9 cellular contexts compared by ENCODE assay signal in the genomic region with DNA sequence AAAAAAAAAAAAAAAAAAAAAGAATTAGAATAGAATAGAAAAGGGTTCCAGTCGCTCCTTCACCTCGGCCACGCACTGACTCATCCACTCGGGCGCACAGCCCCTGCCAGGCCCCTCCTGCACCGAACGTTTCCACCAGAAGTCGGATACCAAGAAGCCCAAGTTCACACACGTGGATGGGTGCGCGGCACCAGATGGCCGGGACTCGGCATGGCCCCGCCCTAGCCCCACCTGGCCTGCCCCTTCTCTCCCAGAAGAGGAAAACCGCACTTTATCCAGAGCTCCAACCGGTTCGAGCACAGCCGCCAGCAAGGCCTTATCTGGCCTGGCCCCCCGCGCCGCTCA. TPM values are rescaled to one million over a fixed set of nuclear protein-coding genes. Genes with fewer than 3 reads are reported as not detected.
A peak's percentile ranks its signal among the peaks of the same experiment; 100 is the strongest.
DNase-seq lines count a peak whose midpoint lies in the region; ATAC-seq and TF ChIP-seq lines count a peak whose summit lies in the region.
"Had no signal": no experiment of that assay in that cellular context is flagged by ENCODE, and none has a peak within 500 bp of the region (broad histone marks: within the 10 kb centered on the region; RNA-seq: fewer than 3 reads in every experiment).

No MANE protein-coding gene starts in this region.

- H3K27me3 Mint-ChIP-seq in CD4-positive, CD25-positive, alpha-beta regulatory T cell, result peaks cover 35% of the 10 kb centered on the region
- peaks cover 23% of the 10 kb centered on the region for H3K27me3 Mint-ChIP-seq in IgD-negative memory B cell
- H3K27me3 Mint-ChIP-seq in naive thymus-derived CD8-positive, alpha-beta T cell, result peaks cover 0 to 22% (median 13%) of the 10 kb centered on the region in 5 donors

- H3K4me3 ChIP-seq in CD4-positive, CD25-positive, alpha-beta regulatory T cell (ENCODE audit: low read depth, low read length), result no peak overlapping the region
- H3K4me3 ChIP-seq in ascending aorta, result peak overlapping the region; percentile 46 to 61

- H3K27ac Mint-ChIP-seq in CD4-positive, CD25-positive, alpha-beta regulatory T cell, result peak overlapping the region; percentile 25 to 64 (median 56)
- peak overlapping the region in 2 of 3 donors; percentile 70 to 93 for H3K27ac Mint-ChIP-seq in IgD-negative memory B cell
- H3K27ac Mint-ChIP-seq in naive thymus-derived CD8-positive, alpha-beta T cell, result peak overlapping the region in 5 of 10 donors; percentile 7 to 92 (median 80)

- peaks cover 2% of the 10 kb centered on the region for H3K27me3 ChIP-seq in CD4-positive, CD25-positive, alpha-beta regulatory T cell (ENCODE audit: control insufficient read depth, insufficient read depth, low read length)
- H3K27me3 ChIP-seq in ascending aorta, result peaks cover 9% of the 10 kb centered on the region

- ATAC-seq in CD4-positive, CD25-positive, alpha-beta regulatory T cell (ENCODE audit: low read depth in 2 of 2), result no peak
- ATAC-seq in naive thymus-derived CD8-positive, alpha-beta T cell, result no peak
- ATAC-seq in HG03196 (IDR thresholded peaks at IDR 0.05; ENCODE audit: unreplicated experiment) (no peak), HG02571 (IDR thresholded peaks at IDR 0.05; ENCODE audit: unreplicated experiment) (no peak)

- H3K36me3 ChIP-seq in CD4-positive, CD25-positive, alpha-beta regulatory T cell (ENCODE audit: control insufficient read depth, insufficient read depth, low read length), result no peaks in the 10 kb centered on the region
- peaks cover 0 to 5% of the 10 kb centered on the region in 2 donors for H3K36me3 ChIP-seq in ascending aorta

- H3K4me3 Mint-ChIP-seq in CD4-positive, CD25-positive, alpha-beta regulatory T cell, result peak overlapping the region; percentile 78 to 92 (median 84)
- peak overlapping the region; percentile 56 to 91 (median 80) for H3K4me3 Mint-ChIP-seq in IgD-negative memory B cell
- peak overlapping the region; percentile 36 to 87 (median 82) for H3K4me3 Mint-ChIP-seq in naive thymus-derived CD8-positive, alpha-beta T cell

- no peaks in the 10 kb centered on the region for H3K9me3 Mint-ChIP-seq in CD4-positive, CD25-positive, alpha-beta regulatory T cell
- peaks cover 0 to 4% (median 0%) of the 10 kb centered on the region in 3 donors for H3K9me3 Mint-ChIP-seq in IgD-negative memory B cell
- no peaks in the 10 kb centered on the region for H3K9me3 Mint-ChIP-seq in naive thymus-derived CD8-positive, alpha-beta T cell

- no peak overlapping the region for H3K27ac ChIP-seq in CD4-positive, CD25-positive, alpha-beta regulatory T cell (ENCODE audit: insufficient read depth, low read length, poor library complexity, severe bottlenecking)
- H3K27ac ChIP-seq in ascending aorta, result no peak overlapping the region
- H3K27ac ChIP-seq: SJSA1 had no signal

- H3K4me1 ChIP-seq in CD4-positive, CD25-positive, alpha-beta regulatory T cell (ENCODE audit: control insufficient read depth, insufficient read depth, low read length, poor library complexity, severe bottlenecking), result peaks cover 43% of the 10 kb centered on the region
- peaks cover 14 to 15% of the 10 kb centered on the region in 2 donors for H3K4me1 ChIP-seq in ascending aorta

- peak in 1 of 3 donors; percentile 32 for DNase-seq in CD4-positive, CD25-positive, alpha-beta regulatory T cell
- DNase-seq in ascending aorta (ENCODE audit: low spot score in 2 of 2) (no peak), DMS79 (lab: John Stamatoyannopoulos, UW) (no peak)
- DNase-seq in naive thymus-derived CD8-positive, alpha-beta T cell, result peak in 3 of 10 donors; percentile 25 to 66 (median 34)
- DNase-seq in activated CD8-positive, alpha-beta memory T cell treated with anti-CD3 and anti-CD28 coated beads for 24 hours, result no peak

- no peak for TF ChIP-seq CTCF in ascending aorta (IDR thresholded peaks at IDR 0.05)

- POLR2A ChIA-PET in naive thymus-derived CD8-positive, alpha-beta T cell (lab: Charles Lee), result interaction anchor here (0.5 to 2.6 kb wide), 11 partner anchors 7 to 1226 kb away, joined by 3 to 29 read pairs (median 5); a partner anchor contains a TSS

- no peaks in the 10 kb centered on the region for H3K36me3 Mint-ChIP-seq in CD4-positive, CD25-positive, alpha-beta regulatory T cell
- no peaks in the 10 kb centered on the region for H3K36me3 Mint-ChIP-seq in IgD-negative memory B cell
- peaks cover 0 to 2% (median 1%) of the 10 kb centered on the region in 3 donors for H3K36me3 Mint-ChIP-seq in naive thymus-derived CD8-positive, alpha-beta T cell

- no peaks in the 10 kb centered on the region for H3K9me3 ChIP-seq in CD4-positive, CD25-positive, alpha-beta regulatory T cell (ENCODE audit: control insufficient read depth in 2 of 2, low read length in 2 of 2)
- no peaks in the 10 kb centered on the region for H3K9me3 ChIP-seq in ascending aorta
- H3K9me3 ChIP-seq: SJSA1 had no signal

- intact Hi-C loops in ascending aorta (cut with DNase I), result no loop called here

- H3K4me1 Mint-ChIP-seq in CD4-positive, CD25-positive, alpha-beta regulatory T cell, result peaks cover 0 to 51% (median 18%) of the 10 kb centered on the region in 4 donors
- H3K4me1 Mint-ChIP-seq in IgD-negative memory B cell, result peaks cover 12 to 27% (median 15%) of the 10 kb centered on the region in 3 donors
- peaks cover 30 to 55% (median 44%) of the 10 kb centered on the region in 4 donors for H3K4me1 Mint-ChIP-seq in naive thymus-derived CD8-positive, alpha-beta T cell

RNA-seq across cellular contexts. Expression of a gene that starts 5.9 kb away (rescaled TPM):
- total RNA-seq in CD4-positive, CD25-positive, alpha-beta regulatory T cell, result 0.12 TPM
- under 1 TPM in 2 of 4 donors, not detected in 2; 0.05 to 0.22 TPM for polyA plus RNA-seq in CD4-positive, CD25-positive, alpha-beta regulatory T cell
- polyA plus RNA-seq in IgD-negative memory B cell, result not detected
- total RNA-seq in ascending aorta, result not detected
- total RNA-seq in naive thymus-derived CD8-positive, alpha-beta T cell, result under 1 TPM; 0.11 to 0.21 TPM
- under 1 TPM; 0.03 to 0.18 (median 0.13) TPM for polyA plus RNA-seq in naive thymus-derived CD8-positive, alpha-beta T cell
- total RNA-seq: SJSA1 had no signal

RNA-seq across cellular contexts. Expression of a gene that starts 20.0 kb away (rescaled TPM):
- not detected for total RNA-seq in CD4-positive, CD25-positive, alpha-beta regulatory T cell
- polyA plus RNA-seq in CD4-positive, CD25-positive, alpha-beta regulatory T cell, result not detected
- polyA plus RNA-seq in IgD-negative memory B cell, result not detected
- total RNA-seq in ascending aorta, result not detected
- total RNA-seq in naive thymus-derived CD8-positive, alpha-beta T cell, result not detected
- polyA plus RNA-seq in naive thymus-derived CD8-positive, alpha-beta T cell, result not detected

RNA-seq across cellular contexts. Expression of a gene that starts 35.4 kb away (rescaled TPM):
- total RNA-seq in CD4-positive, CD25-positive, alpha-beta regulatory T cell, result 93.4 TPM
- polyA plus RNA-seq in CD4-positive, CD25-positive, alpha-beta regulatory T cell, result 1 to 10 TPM; 1.7 to 3.7 (median 2.6) TPM
- 2.4 TPM for polyA plus RNA-seq in IgD-negative memory B cell
- 37.3 TPM for total RNA-seq in ascending aorta
- total RNA-seq in naive thymus-derived CD8-positive, alpha-beta T cell, result 10 to 100 TPM; 85.7 to 86.9 TPM
- polyA plus RNA-seq in naive thymus-derived CD8-positive, alpha-beta T cell, result 1 to 10 TPM; 1.8 to 5.1 (median 2.3) TPM

RNA-seq across cellular contexts. Expression of a gene that starts 38.3 kb away (rescaled TPM):
- 10.2 TPM for total RNA-seq in CD4-positive, CD25-positive, alpha-beta regulatory T cell
- 1 to 10 TPM; 1.9 to 3.0 (median 2.2) TPM for polyA plus RNA-seq in CD4-positive, CD25-positive, alpha-beta regulatory T cell
- polyA plus RNA-seq in IgD-negative memory B cell, result 3.2 TPM
- total RNA-seq in ascending aorta, result 27.7 TPM
- total RNA-seq in naive thymus-derived CD8-positive, alpha-beta T cell, result 10 to 100 TPM; 10.5 to 11.5 TPM
- 1 to 10 TPM; 1.1 to 2.7 (median 1.7) TPM for polyA plus RNA-seq in naive thymus-derived CD8-positive, alpha-beta T cell

RNA-seq across cellular contexts. Expression of a gene that starts 46.3 kb away (rescaled TPM):
- total RNA-seq in CD4-positive, CD25-positive, alpha-beta regulatory T cell, result 1.1 TPM
- not detected for polyA plus RNA-seq in CD4-positive, CD25-positive, alpha-beta regulatory T cell
- not detected for polyA plus RNA-seq in IgD-negative memory B cell
- total RNA-seq in ascending aorta, result 7.1 TPM
- total RNA-seq in naive thymus-derived CD8-positive, alpha-beta T cell, result under 1 TPM; 0.41 to 0.57 TPM
- under 1 TPM in 1 of 3 donors, not detected in 2; 0.60 TPM for polyA plus RNA-seq in naive thymus-derived CD8-positive, alpha-beta T cell
- total RNA-seq: SJSA1 had no signal
